8 cellular contexts compared by ENCODE assay signal in the genomic region with DNA sequence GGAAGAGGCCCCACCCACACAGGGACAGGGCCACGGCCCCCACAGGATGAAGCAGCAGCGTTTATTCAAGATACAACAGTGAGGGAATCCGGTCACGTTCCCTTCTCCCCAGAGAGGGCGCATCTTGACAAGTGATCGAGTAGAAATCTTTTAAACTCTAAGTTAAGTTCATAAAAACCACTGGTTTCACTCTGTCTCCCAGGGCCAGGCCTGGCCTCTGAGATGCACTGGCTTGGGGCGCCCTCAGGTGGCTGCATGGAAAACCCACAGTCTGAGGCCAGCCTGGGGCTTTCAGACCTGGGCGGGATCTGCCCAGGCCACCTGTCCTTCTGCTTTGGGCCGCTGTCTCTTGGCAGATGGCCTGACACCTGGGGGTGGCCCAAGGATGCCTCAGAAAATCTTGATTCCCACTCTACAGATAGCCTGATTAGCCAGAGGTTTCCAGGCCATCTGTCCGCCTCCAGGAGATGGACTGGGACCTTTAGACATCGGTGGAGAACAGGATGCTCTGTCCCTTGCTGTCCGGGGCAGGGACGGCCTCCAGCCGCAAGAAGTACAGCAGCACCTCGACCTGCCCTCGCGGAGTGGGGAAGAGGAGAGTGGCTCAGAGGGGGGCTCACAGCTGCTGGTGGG.
DNase-seq lines count a peak whose midpoint lies in the region; ATAC-seq, FAIRE-seq and TF ChIP-seq lines count a peak whose summit lies in the region.
"Not testable (repeated sequence)": the region's sequence is repeated elsewhere in the genome, so short reads cannot be mapped to it uniquely, and the experiment has no call there.

No MANE protein-coding gene starts in this region.

- H3K9me3 ChIP-seq in NT2/D1 (ENCODE audit: insufficient read depth, low read length); pancreas: not testable (repeated sequence)

- not testable (repeated sequence) for H3K36me3 ChIP-seq in NT2/D1 (ENCODE audit: insufficient read depth, insufficient read length, low read length); pancreas

- peak; percentile 63 for TF ChIP-seq RAD21 in Ishikawa (IDR thresholded peaks at IDR 0.05; ENCODE audit: low read depth)

- H3K9ac ChIP-seq in NT2/D1 (ENCODE audit: insufficient read length, low read depth) = not testable (repeated sequence)

- TF ChIP-seq EP300 in Ishikawa (IDR thresholded peaks at IDR 0.05; ENCODE audit: borderline replicate concordance) = not testable (repeated sequence)

- H3K4me1 ChIP-seq in NT2/D1 (ENCODE audit: insufficient read depth, insufficient read length); pancreas: not testable (repeated sequence)

- not testable (repeated sequence) for H3K27me3 ChIP-seq in NT2/D1 (ENCODE audit: insufficient read depth, insufficient read length); pancreas

- DNase-seq in DMS53 (lab: John Stamatoyannopoulos, UW) (peak; percentile 75), NT2/D1 (ENCODE audit: low read depth, low spot score) (peak; percentile 43), cardiac fibroblast (ENCODE audit: low read depth in 2 of 2) (peak; percentile 84 to 88), hepatic stellate cell (ENCODE audit: low spot score) (peak; percentile 68), pancreas (peak in 4 of 6 donors; percentile 57 to 92 (median 80)), superior temporal gyrus (ENCODE audit: extremely low spot score) (peak; percentile 71)
- DNase-seq in activated CD4-positive, alpha-beta T cell treated with anti-CD3 and anti-CD28 coated beads, Interleukin-2, amount 50 U/mL, for 1 hour = peak; percentile 79

- H3K27ac ChIP-seq in pancreas = not testable (repeated sequence)

- not testable (repeated sequence) for H3K4me3 ChIP-seq in NT2/D1 (ENCODE audit: insufficient read length, low read depth); pancreas
- peak overlapping the region in 1 of 2 donors; percentile 21 for H3K4me3 ChIP-seq in cardiac fibroblast (replicated peaks in 1 of 2; ENCODE audit: low read depth in 2 of 2, low read length in 2 of 2)

- TF ChIP-seq CTCF in cardiac fibroblast (IDR thresholded peaks at IDR 0.05; ENCODE audit: low read depth, low read length) (peak; percentile 71), pancreas (IDR thresholded peaks at IDR 0.05) (peak in 3 of 4 donors; percentile 15 to 76 (median 42))

- 24 to 28% methylated on average over 13 to 14 of the region's 17 CpGs for WGBS in pancreas, 2 donors

- intact Hi-C loops in pancreas (cut with DNase I) = not testable (repeated sequence)

- not testable (repeated sequence) for FAIRE-seq in pancreas (lab: Jason Lieb, UNC)

- peak in 1 of 4 donors; percentile 51 for ATAC-seq in pancreas
